ENCODE assay signal across 23 cellular contexts in genomic region chr1:214641214-214641895, GRCh38. TPM values are rescaled to one million over a fixed set of nuclear protein-coding genes. Genes with fewer than 3 reads are reported as not detected.
DNase-seq lines count a peak whose midpoint lies in the region; ATAC-seq, FAIRE-seq and TF ChIP-seq lines count a peak whose summit lies in the region.
"Had no signal": no experiment of that assay in that cellular context is flagged by ENCODE, and none has a peak within 500 bp of the region (broad histone marks: within the 10 kb centered on the region; RNA-seq: fewer than 3 reads in every experiment).

No MANE protein-coding gene starts in this region.

- CTCF ChIA-PET in activated CD8-positive, alpha-beta memory T cell treated with anti-CD3 and anti-CD28 coated beads, Interleukin-2, amount 10 ng/mL, durations not matched to agents 7 days and 5 days (lab: Charles Lee) = interaction anchor here (0.9 kb wide), 1 partner anchor 308 kb away, joined by 3 read pairs; no protein-coding TSS in a partner anchor
- CTCF ChIA-PET in K562 (lab: Yijun Ruan, JAX; ENCODE audit: low intra/inter-chr PET ratio) = interaction anchor here (0.7 kb wide), 1 partner anchor 706 kb away, joined by 3 read pairs; no protein-coding TSS in a partner anchor
- CTCF ChIA-PET in naive thymus-derived CD4-positive, alpha-beta T cell (lab: Charles Lee) = interaction anchor here (0.8 to 1.7 kb wide), 5 partner anchors 9 to 885 kb away, joined by 4 to 10 read pairs (median 5); no protein-coding TSS in a partner anchor

- no peak for TF ChIP-seq CTCF in K562 (IDR thresholded peaks at IDR 0.05 in 2 of 3, conservative IDR thresholded peaks at IDR 0.05 in 1 of 3; ENCODE audit: insufficient read depth in 2 of 3, low read depth in 1 of 3, low read length in 3 of 3)
- no peak for TF ChIP-seq CTCF in pancreas (IDR thresholded peaks at IDR 0.05)

- no peaks in the 10 kb centered on the region for H3K9me1 ChIP-seq in K562 (ENCODE audit: control insufficient read depth, insufficient read depth, low read length)

- H3K27ac ChIP-seq in K562 (ENCODE audit: extremely low read depth, low read depth, low read length) (no peak overlapping the region), pancreas (no peak overlapping the region), neuronal stem cell (replicated peaks; ENCODE audit: low read length) (no peak overlapping the region)
- peak overlapping the region; percentile 52 for H3K27ac ChIP-seq in naive thymus-derived CD4-positive, alpha-beta T cell (ENCODE audit: low read depth, low read length)
- H3K27ac ChIP-seq: BLaER1 treated with 17β-estradiol and CSF1 and Interleukin-3, amounts not matched to agents 10 nM and 100 nM; SJSA1 had no signal

- no peak overlapping the region for H2BK12ac ChIP-seq in neuronal stem cell (ENCODE audit: low read length)

- in situ Hi-C loops in K562 (cut with MboI) = no loop called here

- H3K9ac ChIP-seq in K562 (ENCODE audit: insufficient read depth in 1 of 2, low read depth in 2 of 2, low read length in 2 of 2) = no peak overlapping the region
- no peak overlapping the region for H3K9ac ChIP-seq in neuronal stem cell (ENCODE audit: low read depth, low read length, poor library complexity)
- H3K9ac ChIP-seq: BLaER1 treated with 17β-estradiol and CSF1 and Interleukin-3, amounts not matched to agents 10 nM and 100 nM had no signal

- peaks cover 54% of the 10 kb centered on the region for H3K36me3 Mint-ChIP-seq in activated CD8-positive, alpha-beta memory T cell treated with anti-CD3 and anti-CD28 coated beads, Interleukin-2, amount 10 ng/mL, durations not matched to agents 7 days and 5 days
- peaks cover 6 to 32% (median 18%) of the 10 kb centered on the region in 5 donors for H3K36me3 Mint-ChIP-seq in naive thymus-derived CD4-positive, alpha-beta T cell

- POLR2A ChIA-PET in K562 (lab: Yijun Ruan, JAX) = no interaction called here
- POLR2A ChIA-PET in naive thymus-derived CD4-positive, alpha-beta T cell (lab: Charles Lee) = interaction anchor here (0.6 to 1.7 kb wide), 7 partner anchors 9 to 927 kb away, joined by 3 to 5 read pairs (median 4); partner anchors contain the start of genes CENPF and SMYD2

- H3K27me3 ChIP-seq in K562 (ENCODE audit: control insufficient read depth in 2 of 2, insufficient read depth in 2 of 2, low read length in 2 of 2) (no peaks in the 10 kb centered on the region), pancreas (no peaks in the 10 kb centered on the region), neuronal stem cell (ENCODE audit: control insufficient read depth in 3 of 3, insufficient read depth in 3 of 3, low read depth in 1 of 3, low read length in 3 of 3) (no peaks in the 10 kb centered on the region)
- no peaks in the 10 kb centered on the region for H3K27me3 ChIP-seq in naive thymus-derived CD4-positive, alpha-beta T cell (ENCODE audit: control insufficient read depth in 2 of 2, insufficient read depth in 2 of 2, low read length in 2 of 2)
- H3K27me3 ChIP-seq: BLaER1 treated with 17β-estradiol and CSF1 and Interleukin-3, amounts not matched to agents 10 nM and 100 nM; SJSA1 had no signal

- ATAC-seq in activated CD8-positive, alpha-beta memory T cell treated with anti-CD3 and anti-CD28 coated beads, Interleukin-2, amount 10 ng/mL, durations not matched to agents 7 days and 5 days = peak; percentile 36
- ATAC-seq in K562 (no peak), pancreas (no peak), GM18511 (IDR thresholded peaks at IDR 0.05; ENCODE audit: unreplicated experiment) (no peak)
- ATAC-seq in naive thymus-derived CD4-positive, alpha-beta T cell = peak; percentile 48
- ATAC-seq: GM12878 had no signal

- no peak overlapping the region for H3K27ac Mint-ChIP-seq in activated CD8-positive, alpha-beta memory T cell treated with anti-CD3 and anti-CD28 coated beads, Interleukin-2, amount 10 ng/mL, durations not matched to agents 7 days and 5 days
- no peak overlapping the region for H3K27ac Mint-ChIP-seq in naive thymus-derived CD4-positive, alpha-beta T cell

- H3K79me2 ChIP-seq in K562 (ENCODE audit: control insufficient read depth, insufficient read depth, low read length) = no peaks in the 10 kb centered on the region

- H4K91ac ChIP-seq in neuronal stem cell (ENCODE audit: low read depth, low read length, poor library complexity) = no peak overlapping the region

- no peak overlapping the region for H4K8ac ChIP-seq in neuronal stem cell (ENCODE audit: low read depth, low read length)

- no peak for TF ChIP-seq EP300 in K562 (IDR thresholded peaks at IDR 0.05; ENCODE audit: low read length)

- H2AK5ac ChIP-seq in neuronal stem cell (ENCODE audit: low read depth, low read length) = no peak overlapping the region

- H3K4me1 ChIP-seq in K562 (replicated peaks in 1 of 2; ENCODE audit: control insufficient read depth in 2 of 2, insufficient read depth in 2 of 2, low read length in 2 of 2) (no peaks in the 10 kb centered on the region), pancreas (no peaks in the 10 kb centered on the region), neuronal stem cell (ENCODE audit: control insufficient read depth in 2 of 2, insufficient read depth in 1 of 2, low read depth in 1 of 2, low read length in 2 of 2) (no peaks in the 10 kb centered on the region)
- H3K4me1 ChIP-seq in naive thymus-derived CD4-positive, alpha-beta T cell (ENCODE audit: control insufficient read depth in 2 of 2, insufficient read depth in 2 of 2, low read length in 2 of 2) = peaks cover 0 to 54% of the 10 kb centered on the region in 2 donors
- H3K4me1 ChIP-seq: BLaER1 treated with 17β-estradiol and CSF1 and Interleukin-3, amounts not matched to agents 10 nM and 100 nM; HAP-1 had no signal

- H3K4ac ChIP-seq in neuronal stem cell (ENCODE audit: low read length) = no peak overlapping the region

- no peak overlapping the region for H2BK15ac ChIP-seq in neuronal stem cell (ENCODE audit: low read length)

- FAIRE-seq in K562 (lab: Jason Lieb, UNC) = no peak
- no peak for FAIRE-seq in pancreas (lab: Jason Lieb, UNC)
- FAIRE-seq: GM12878, RCC 7860 had no signal

- intact Hi-C loops in K562 (cut with micrococcal nuclease) = no loop called here
- intact Hi-C loops in naive thymus-derived CD4-positive, alpha-beta T cell (cut with micrococcal nuclease) = loop anchor here in 1 of 2 donors (1.0 to 5.0 kb wide), 8 partner anchors 9 to 926 kb away; partner anchors contain the start of genes CENPF, KCTD3 and SMYD2
- intact Hi-C loops in pancreas (cut with DNase I) = no loop called here

- H2AFZ ChIP-seq in K562 (ENCODE audit: low read depth, low read length) (no peak overlapping the region), neuronal stem cell (ENCODE audit: low read length) (no peak overlapping the region)

- TF ChIP-seq RAD21 in K562 (CRISPR knock-in tag; conservative IDR thresholded peaks at IDR 0.05 in 1 of 2, IDR thresholded peaks at IDR 0.05 in 1 of 2) = no peak

- H4K20me1 ChIP-seq in K562 (replicated peaks; ENCODE audit: control insufficient read depth, insufficient read depth, low read length) = no peaks in the 10 kb centered on the region

- no peak overlapping the region for H3K4me3 Mint-ChIP-seq in activated CD8-positive, alpha-beta memory T cell treated with anti-CD3 and anti-CD28 coated beads, Interleukin-2, amount 10 ng/mL, durations not matched to agents 7 days and 5 days
- no peak overlapping the region for H3K4me3 Mint-ChIP-seq in naive thymus-derived CD4-positive, alpha-beta T cell

- H3K23ac ChIP-seq in neuronal stem cell (ENCODE audit: low read depth, low read length, poor library complexity) = no peak overlapping the region

- H3K14ac ChIP-seq in neuronal stem cell (ENCODE audit: low read length) = no peak overlapping the region

- H3K4me2 ChIP-seq in K562 (ENCODE audit: insufficient read depth, low read length) (no peak overlapping the region), neuronal stem cell (ENCODE audit: insufficient read depth, low read length, poor library complexity, severe bottlenecking) (no peak overlapping the region)
- H3K4me2 ChIP-seq: BLaER1 treated with 17β-estradiol and CSF1 and Interleukin-3, amounts not matched to agents 10 nM and 100 nM had no signal

- no peak overlapping the region for H2BK120ac ChIP-seq in neuronal stem cell (ENCODE audit: low read depth, low read length)

- H3K4me1 Mint-ChIP-seq in activated CD8-positive, alpha-beta memory T cell treated with anti-CD3 and anti-CD28 coated beads, Interleukin-2, amount 10 ng/mL, durations not matched to agents 7 days and 5 days = peaks cover 11% of the 10 kb centered on the region
- peaks cover 7 to 40% (median 20%) of the 10 kb centered on the region in 7 donors for H3K4me1 Mint-ChIP-seq in naive thymus-derived CD4-positive, alpha-beta T cell

- H2BK5ac ChIP-seq in neuronal stem cell (ENCODE audit: low read length) = no peak overlapping the region

- no peak for TF ChIP-seq POLR2A in K562 (conservative IDR thresholded peaks at IDR 0.05)

- H3K18ac ChIP-seq in neuronal stem cell (ENCODE audit: low read length) = no peak overlapping the region

- no peak for DNase-seq in activated CD8-positive, alpha-beta memory T cell treated with anti-CD3 and anti-CD28 coated beads, Interleukin-2, amount 10 ng/mL, durations not matched to agents 7 days and 5 days
- no peak for DNase-seq in activated CD8-positive, alpha-beta memory T cell treated with anti-CD3 and anti-CD28 coated beads for 24 hours
- no peak for DNase-seq in K562 (ENCODE audit: extremely low read depth in 1 of 4, low spot score in 3 of 4)
- peak in 5 of 9 donors; percentile 26 to 63 (median 47) for DNase-seq in naive thymus-derived CD4-positive, alpha-beta T cell
- no peak for DNase-seq in pancreas
- DNase-seq in neuronal stem cell (ENCODE audit: low spot score) = no peak
- DNase-seq: 8988T, COR-L47, DMS 273 treated with DMSO at 0.1 percent for 48 hours, DMS79 treated with DMSO at 0.1 percent for 48 hours, KG1, NCI-H1092, NCI-H1436, NCI-H187 treated with DMSO at 0.1 percent for 48 hours, NCI-H2227 treated with DMSO at 0.1 percent for 48 hours, NCI-H510A, NCI-H748 treated with DMSO at 0.1 percent for 48 hours had no signal

- no peaks in the 10 kb centered on the region for H3K79me1 ChIP-seq in neuronal stem cell (ENCODE audit: low read depth, low read length)

- H3K9me3 Mint-ChIP-seq in activated CD8-positive, alpha-beta memory T cell treated with anti-CD3 and anti-CD28 coated beads, Interleukin-2, amount 10 ng/mL, durations not matched to agents 7 days and 5 days (ENCODE audit: low read depth) = no peaks in the 10 kb centered on the region
- H3K9me3 Mint-ChIP-seq in naive thymus-derived CD4-positive, alpha-beta T cell = peaks cover 0 to 36% (median 9%) of the 10 kb centered on the region in 11 donors

- H3K9me3 ChIP-seq in K562 (replicated peaks; ENCODE audit: control insufficient read depth, insufficient read depth, low read depth, low read length) = no peaks in the 10 kb centered on the region
- peaks cover 0 to 8% (median 0%) of the 10 kb centered on the region in 3 experiments for H3K9me3 ChIP-seq in naive thymus-derived CD4-positive, alpha-beta T cell (ENCODE audit: control insufficient read depth in 2 of 3, low read length in 3 of 3)
- no peaks in the 10 kb centered on the region for H3K9me3 ChIP-seq in pancreas
- peaks cover 0 to 5% of the 10 kb centered on the region in 2 donors for H3K9me3 ChIP-seq in neuronal stem cell (replicated peaks in 1 of 2; ENCODE audit: control insufficient read depth in 2 of 2, insufficient read depth in 1 of 2, low read depth in 1 of 2, low read length in 2 of 2)
- H3K9me3 ChIP-seq: BLaER1 treated with 17β-estradiol and CSF1 and Interleukin-3, amounts not matched to agents 10 nM and 100 nM; HAP-1; SJSA1 had no signal

- no TSS peak for BruUV-seq in K562 (replicated peaks; lab: Mats Ljungman, UMichigan)

- no peaks in the 10 kb centered on the region for H3K27me3 Mint-ChIP-seq in activated CD8-positive, alpha-beta memory T cell treated with anti-CD3 and anti-CD28 coated beads, Interleukin-2, amount 10 ng/mL, durations not matched to agents 7 days and 5 days
- H3K27me3 Mint-ChIP-seq in naive thymus-derived CD4-positive, alpha-beta T cell = no peaks in the 10 kb centered on the region

- H3K36me3 ChIP-seq in K562 (ENCODE audit: control insufficient read depth, insufficient read depth, low read length) (peaks cover 96% of the 10 kb centered on the region), pancreas (no peaks in the 10 kb centered on the region), neuronal stem cell (replicated peaks in 1 of 2; ENCODE audit: control insufficient read depth in 2 of 2, insufficient read depth in 2 of 2, low read length in 2 of 2) (peaks cover 42 to 100% of the 10 kb centered on the region in 2 donors)
- H3K36me3 ChIP-seq in naive thymus-derived CD4-positive, alpha-beta T cell (ENCODE audit: control insufficient read depth in 2 of 3, insufficient read depth in 3 of 3, low read length in 3 of 3) = no peaks in the 10 kb centered on the region

- H3K4me3 ChIP-seq in K562 (no peak overlapping the region), pancreas (no peak overlapping the region), neuronal stem cell (ENCODE audit: low read length in 2 of 2) (no peak overlapping the region)
- peak overlapping the region; percentile 28 for H3K4me3 ChIP-seq in naive thymus-derived CD4-positive, alpha-beta T cell (ENCODE audit: low read length)
- H3K4me3 ChIP-seq: BLaER1 treated with 17β-estradiol and CSF1 and Interleukin-3, amounts not matched to agents 10 nM and 100 nM; GM12878; HAP-1; SJSA1 had no signal

- WGBS in K562 (ENCODE audit: insufficient coverage, low coverage, missing lambda C conversion rate) = 100% methylated on average over 2 of the region's 2 CpGs
- WGBS in pancreas, 2 donors = 95% methylated on average over 2 of the region's 2 CpGs
- no CpG with 5 or more reads among the region's 2 CpGs for WGBS in neuronal stem cell (ENCODE audit: extremely low coverage in 2 of 2, insufficient read length in 2 of 2, insufficient replicate concordance in 1 of 2), 2 donors

RNA-seq across cellular contexts. Expression of gene CENPF, which starts 38.4 kb away (rescaled TPM):
- 100 to 1,000 TPM; 150 to 158 TPM for total RNA-seq in activated CD8-positive, alpha-beta memory T cell treated with anti-CD3 and anti-CD28 coated beads, Interleukin-2, amount 10 ng/mL, durations not matched to agents 7 days and 5 days
- 21.7 and 130 TPM in 2 replicates for total RNA-seq in K562 (2011; cell fraction: chromatin; rRNA removed; ENCODE audit: low replicate concordance)
- 11.8 and 20.9 TPM in 2 replicates for total RNA-seq in K562 (2011; cell fraction: nucleolus; rRNA removed)
- 40.8 and 50.3 TPM in 2 replicates for total RNA-seq in K562 (2011; cell fraction: nucleoplasm; rRNA removed)
- 76.9 and 91.6 TPM in 2 replicates for total RNA-seq in K562 (2014; rRNA removed)
- 180 and 214 TPM in 2 replicates for total RNA-seq in K562 (2014; rRNA removed; fragmentation: Illumina TruSeq; extraction: Trizol)
- total RNA-seq in K562 (2015; rRNA removed; fragmentation: Illumina TruSeq; extraction: Trizol) = 142 and 153 TPM in 2 replicates
- 98.2 and 102 TPM in 2 replicates for total RNA-seq in K562 (2021)
- 46.4 and 64.5 TPM in 2 replicates for polyA plus RNA-seq in K562 (2011; rRNA removed)
- 8.8 and 16.0 TPM in 2 replicates for polyA plus RNA-seq in K562 (2011; cell fraction: cytosol; rRNA removed)
- 52.2 and 53.8 TPM in 2 replicates for polyA plus RNA-seq in K562 (2011; cell fraction: nucleus; rRNA removed)
- polyA plus RNA-seq in K562 (2012) = 48.5 and 70.8 TPM in 2 replicates
- 118 TPM in 2 replicates for polyA plus RNA-seq in K562 (2014; fragmentation: Illumina TruSeq; extraction: Trizol)
- 10 to 100 TPM; 50.6 to 92.6 TPM for polyA plus RNA-seq in K562 (2014; fragmentation: Nextera tagmentation; extraction: Ambion mirVana)
- polyA plus RNA-seq in K562 (2014; rRNA removed) = 54.1 and 98.3 TPM in 2 replicates
- polyA minus RNA-seq in K562 (2011; rRNA and poly(A)+ RNA removed) = 99.3 and 119 TPM in 2 replicates
- 46.6 and 50.8 TPM in 2 replicates for polyA minus RNA-seq in K562 (2011; cell fraction: cytosol; rRNA and poly(A)+ RNA removed)
- polyA minus RNA-seq in K562 (2011; cell fraction: nucleus; rRNA and poly(A)+ RNA removed) = 35.7 and 70.4 TPM in 2 replicates
- 10 to 100 TPM in 1 of 5 experiments, 1 to 10 TPM in 4; 2.1 to 79.9 (median 4.1) TPM for total RNA-seq in naive thymus-derived CD4-positive, alpha-beta T cell
- polyA plus RNA-seq in naive thymus-derived CD4-positive, alpha-beta T cell = 1 to 10 TPM in 1 of 2 donors, under 1 TPM in 1; 0.83 to 2.3 TPM
- total RNA-seq in pancreas = 1 to 10 TPM in 2 of 6 donors, under 1 TPM in 4; 0.09 to 2.0 (median 0.65) TPM
- polyA plus RNA-seq in pancreas = under 1 TPM; 0.05 to 0.15 TPM
- 90.7 TPM for polyA plus RNA-seq in neuronal stem cell (2013, experiment 1 of 2)
- 86.0 TPM for polyA plus RNA-seq in neuronal stem cell (2013, experiment 2 of 2)

Comparison
In these comparisons a context has a peak if more than half of its experiments do, and no peak if none do; other contexts are left out.
1. ATAC-seq: peak in activated CD8-positive, alpha-beta memory T cell treated with anti-CD3 and anti-CD28 coated beads, Interleukin-2, amount 10 ng/mL, durations not matched to agents 7 days and 5 days (single experiment) and naive thymus-derived CD4-positive, alpha-beta T cell (single experiment); none in K562 (single experiment), pancreas (0 of 4) and GM18511 (single experiment).
2. DNase-seq: peak in naive thymus-derived CD4-positive, alpha-beta T cell (5 of 9); none in activated CD8-positive, alpha-beta memory T cell treated with anti-CD3 and anti-CD28 coated beads, Interleukin-2, amount 10 ng/mL, durations not matched to agents 7 days and 5 days (single experiment), activated CD8-positive, alpha-beta memory T cell treated with anti-CD3 and anti-CD28 coated beads for 24 hours (single experiment), K562 (0 of 4), pancreas (0 of 6) and neuronal stem cell (single experiment).